In the genomic region with DNA sequence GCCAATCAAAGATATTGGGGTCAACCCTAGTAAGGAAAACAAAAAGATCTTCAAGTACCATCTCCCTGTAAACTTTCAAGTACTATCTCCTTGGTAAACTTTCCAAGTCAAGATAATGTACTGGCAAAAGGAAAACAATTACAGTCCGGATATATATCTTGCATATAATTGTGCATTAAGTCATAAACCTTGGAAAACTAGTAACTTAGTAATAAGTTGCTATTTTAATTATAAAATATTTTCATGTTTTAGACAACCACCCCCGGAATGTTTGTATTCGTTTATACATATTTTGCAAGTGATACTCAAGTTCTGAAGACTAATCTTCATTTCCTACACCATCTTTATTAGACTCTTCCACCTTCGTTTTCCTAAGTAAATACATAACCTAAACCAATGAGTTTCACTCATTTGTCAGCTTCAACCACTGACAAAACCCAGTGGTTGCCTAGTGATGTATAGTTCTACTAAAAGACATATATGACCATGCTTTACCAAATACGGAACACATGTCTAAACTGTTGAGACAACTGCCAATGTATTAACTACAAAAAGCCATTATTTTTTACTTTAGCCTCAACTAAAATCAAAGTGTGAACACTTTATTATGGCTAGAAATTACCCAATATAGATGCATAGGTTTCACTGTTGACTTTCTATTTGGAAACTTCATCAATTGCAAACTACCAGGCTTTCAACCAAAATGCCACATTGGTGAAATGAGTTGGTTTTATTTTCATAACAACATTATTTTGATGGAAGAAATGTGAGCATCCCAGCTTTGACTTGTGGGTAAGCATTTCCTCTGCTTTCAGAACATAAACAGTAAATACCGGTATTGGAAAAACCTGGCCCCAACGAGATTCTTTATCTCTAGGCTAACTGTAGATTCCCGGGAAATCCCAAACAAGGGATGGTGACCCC, we compare ENCODE assay signal across 1 cellular context.
TF ChIP-seq lines count a peak whose summit lies in the region.

No MANE protein-coding gene starts in this region.

TF ChIP-seq in GM23338, 12 proteins besides CTCF, POLR2A, EP300 and RAD21:
- TF ChIP-seq, protein P1, sequence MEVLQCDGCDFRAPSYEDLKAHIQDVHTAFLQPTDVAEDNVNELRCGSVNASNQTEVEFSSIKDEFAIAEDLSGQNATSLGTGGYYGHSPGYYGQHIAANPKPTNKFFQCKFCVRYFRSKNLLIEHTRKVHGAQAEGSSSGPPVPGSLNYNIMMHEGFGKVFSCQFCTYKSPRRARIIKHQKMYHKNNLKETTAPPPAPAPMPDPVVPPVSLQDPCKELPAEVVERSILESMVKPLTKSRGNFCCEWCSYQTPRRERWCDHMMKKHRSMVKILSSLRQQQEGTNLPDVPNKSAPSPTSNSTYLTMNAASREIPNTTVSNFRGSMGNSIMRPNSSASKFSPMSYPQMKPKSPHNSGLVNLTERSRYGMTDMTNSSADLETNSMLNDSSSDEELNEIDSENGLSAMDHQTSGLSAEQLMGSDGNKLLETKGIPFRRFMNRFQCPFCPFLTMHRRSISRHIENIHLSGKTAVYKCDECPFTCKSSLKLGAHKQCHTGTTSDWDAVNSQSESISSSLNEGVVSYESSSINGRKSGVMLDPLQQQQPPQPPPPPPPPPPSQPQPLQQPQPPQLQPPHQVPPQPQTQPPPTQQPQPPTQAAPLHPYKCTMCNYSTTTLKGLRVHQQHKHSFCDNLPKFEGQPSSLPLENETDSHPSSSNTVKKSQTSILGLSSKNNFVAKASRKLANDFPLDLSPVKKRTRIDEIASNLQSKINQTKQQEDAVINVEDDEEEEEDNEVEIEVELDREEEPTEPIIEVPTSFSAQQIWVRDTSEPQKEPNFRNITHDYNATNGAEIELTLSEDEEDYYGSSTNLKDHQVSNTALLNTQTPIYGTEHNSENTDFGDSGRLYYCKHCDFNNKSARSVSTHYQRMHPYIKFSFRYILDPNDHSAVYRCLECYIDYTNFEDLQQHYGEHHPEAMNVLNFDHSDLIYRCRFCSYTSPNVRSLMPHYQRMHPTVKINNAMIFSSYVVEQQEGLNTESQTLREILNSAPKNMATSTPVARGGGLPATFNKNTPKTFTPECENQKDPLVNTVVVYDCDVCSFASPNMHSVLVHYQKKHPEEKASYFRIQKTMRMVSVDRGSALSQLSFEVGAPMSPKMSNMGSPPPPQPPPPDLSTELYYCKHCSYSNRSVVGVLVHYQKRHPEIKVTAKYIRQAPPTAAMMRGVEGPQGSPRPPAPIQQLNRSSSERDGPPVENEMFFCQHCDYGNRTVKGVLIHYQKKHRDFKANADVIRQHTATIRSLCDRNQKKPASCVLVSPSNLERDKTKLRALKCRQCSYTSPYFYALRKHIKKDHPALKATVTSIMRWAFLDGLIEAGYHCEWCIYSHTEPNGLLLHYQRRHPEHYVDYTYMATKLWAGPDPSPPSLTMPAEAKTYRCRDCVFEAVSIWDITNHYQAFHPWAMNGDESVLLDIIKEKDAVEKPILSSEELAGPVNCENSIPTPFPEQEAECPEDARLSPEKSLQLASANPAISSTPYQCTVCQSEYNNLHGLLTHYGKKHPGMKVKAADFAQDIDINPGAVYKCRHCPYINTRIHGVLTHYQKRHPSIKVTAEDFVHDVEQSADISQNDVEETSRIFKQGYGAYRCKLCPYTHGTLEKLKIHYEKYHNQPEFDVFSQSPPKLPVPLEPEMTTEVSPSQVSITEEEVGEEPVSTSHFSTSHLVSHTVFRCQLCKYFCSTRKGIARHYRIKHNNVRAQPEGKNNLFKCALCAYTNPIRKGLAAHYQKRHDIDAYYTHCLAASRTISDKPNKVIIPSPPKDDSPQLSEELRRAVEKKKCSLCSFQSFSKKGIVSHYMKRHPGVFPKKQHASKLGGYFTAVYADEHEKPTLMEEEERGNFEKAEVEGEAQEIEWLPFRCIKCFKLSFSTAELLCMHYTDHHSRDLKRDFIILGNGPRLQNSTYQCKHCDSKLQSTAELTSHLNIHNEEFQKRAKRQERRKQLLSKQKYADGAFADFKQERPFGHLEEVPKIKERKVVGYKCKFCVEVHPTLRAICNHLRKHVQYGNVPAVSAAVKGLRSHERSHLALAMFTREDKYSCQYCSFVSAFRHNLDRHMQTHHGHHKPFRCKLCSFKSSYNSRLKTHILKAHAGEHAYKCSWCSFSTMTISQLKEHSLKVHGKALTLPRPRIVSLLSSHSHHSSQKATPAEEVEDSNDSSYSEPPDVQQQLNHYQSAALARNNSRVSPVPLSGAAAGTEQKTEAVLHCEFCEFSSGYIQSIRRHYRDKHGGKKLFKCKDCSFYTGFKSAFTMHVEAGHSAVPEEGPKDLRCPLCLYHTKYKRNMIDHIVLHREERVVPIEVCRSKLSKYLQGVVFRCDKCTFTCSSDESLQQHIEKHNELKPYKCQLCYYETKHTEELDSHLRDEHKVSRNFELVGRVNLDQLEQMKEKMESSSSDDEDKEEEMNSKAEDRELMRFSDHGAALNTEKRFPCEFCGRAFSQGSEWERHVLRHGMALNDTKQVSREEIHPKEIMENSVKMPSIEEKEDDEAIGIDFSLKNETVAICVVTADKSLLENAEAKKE (CRISPR knock-in tag; IDR thresholded peaks at IDR 0.05), result no peak
